8 cellular contexts compared by ENCODE assay signal in genomic region chr2:138504546-138505239, GRCh38. TPM values are rescaled to one million over a fixed set of nuclear protein-coding genes. Genes with fewer than 3 reads are reported as not detected.
A peak's percentile ranks its signal among the peaks of the same experiment; 100 is the strongest.
DNase-seq lines count a peak whose midpoint lies in the region; ATAC-seq and TF ChIP-seq lines count a peak whose summit lies in the region.

No MANE protein-coding gene starts in this region.

- DNase-seq in CD4-positive, CD25-positive, alpha-beta regulatory T cell, result no peak
- no peak for DNase-seq in effector memory CD8-positive, alpha-beta T cell
- DNase-seq in uterus (no peak), HCEC 1CT (no peak)
- DNase-seq in activated CD4-positive, alpha-beta T cell treated with anti-CD3 and anti-CD28 coated beads for 48 hours, result no peak

- no peak for ATAC-seq in CD4-positive, CD25-positive, alpha-beta regulatory T cell (ENCODE audit: low read depth in 2 of 2)
- ATAC-seq in GM21381 (IDR thresholded peaks at IDR 0.05; ENCODE audit: unreplicated experiment) (peak; percentile 28), HG03097 (IDR thresholded peaks at IDR 0.05; ENCODE audit: low FRiP score, unreplicated experiment) (no peak)
- no peak for ATAC-seq in effector memory CD8-positive, alpha-beta T cell (replicated peaks)

- no peak for TF ChIP-seq CTCF in uterus (IDR thresholded peaks at IDR 0.05)

- no peak for TF ChIP-seq POLR2A in uterus (IDR thresholded peaks at IDR 0.05)

- intact Hi-C loops in uterus (cut with DNase I; ENCODE audit: low total_unique reads), result no loop called here

- H3K4me1 ChIP-seq in CD4-positive, CD25-positive, alpha-beta regulatory T cell (ENCODE audit: control insufficient read depth, insufficient read depth, low read length, poor library complexity, severe bottlenecking), result peaks cover 34% of the 10 kb centered on the region
- H3K4me1 ChIP-seq in uterus, result no peaks in the 10 kb centered on the region

- H3K27me3 ChIP-seq in CD4-positive, CD25-positive, alpha-beta regulatory T cell (ENCODE audit: control insufficient read depth, insufficient read depth, low read length), result no peaks in the 10 kb centered on the region
- H3K27me3 ChIP-seq in uterus, result no peaks in the 10 kb centered on the region

- H3K27ac Mint-ChIP-seq in CD4-positive, CD25-positive, alpha-beta regulatory T cell, result peak overlapping the region; percentile 43 to 92 (median 48)
- H3K27ac Mint-ChIP-seq in IgD-negative memory B cell, result peak overlapping the region; percentile 93 to 99 (median 96)
- peak overlapping the region; percentile 51 to 94 for H3K27ac Mint-ChIP-seq in effector memory CD8-positive, alpha-beta T cell

- no peaks in the 10 kb centered on the region for H3K36me3 ChIP-seq in CD4-positive, CD25-positive, alpha-beta regulatory T cell (ENCODE audit: control insufficient read depth, insufficient read depth, low read length)
- H3K36me3 ChIP-seq in uterus, result no peaks in the 10 kb centered on the region

- no peaks in the 10 kb centered on the region for H3K27me3 Mint-ChIP-seq in CD4-positive, CD25-positive, alpha-beta regulatory T cell
- no peaks in the 10 kb centered on the region for H3K27me3 Mint-ChIP-seq in IgD-negative memory B cell
- H3K27me3 Mint-ChIP-seq in effector memory CD8-positive, alpha-beta T cell, result no peaks in the 10 kb centered on the region

- peaks cover 30 to 53% (median 48%) of the 10 kb centered on the region in 4 donors for H3K4me1 Mint-ChIP-seq in CD4-positive, CD25-positive, alpha-beta regulatory T cell
- H3K4me1 Mint-ChIP-seq in IgD-negative memory B cell, result peaks cover 34 to 57% (median 48%) of the 10 kb centered on the region in 3 donors
- H3K4me1 Mint-ChIP-seq in effector memory CD8-positive, alpha-beta T cell (ENCODE audit: low read depth in 2 of 2), result peaks cover 34 to 51% of the 10 kb centered on the region in 2 donors

- peak overlapping the region; percentile 41 for H3K27ac ChIP-seq in CD4-positive, CD25-positive, alpha-beta regulatory T cell (ENCODE audit: insufficient read depth, low read length, poor library complexity, severe bottlenecking)
- peak overlapping the region in 1 of 2 donors; percentile 88 for H3K27ac ChIP-seq in uterus

- H3K9me3 Mint-ChIP-seq in CD4-positive, CD25-positive, alpha-beta regulatory T cell, result peaks cover 0 to 3% (median 0%) of the 10 kb centered on the region in 7 donors
- H3K9me3 Mint-ChIP-seq in IgD-negative memory B cell, result no peaks in the 10 kb centered on the region
- no peaks in the 10 kb centered on the region for H3K9me3 Mint-ChIP-seq in effector memory CD8-positive, alpha-beta T cell

- peak overlapping the region; percentile 94 to 100 (median 98) for H3K4me3 Mint-ChIP-seq in CD4-positive, CD25-positive, alpha-beta regulatory T cell
- peak overlapping the region; percentile 66 to 99 (median 98) for H3K4me3 Mint-ChIP-seq in IgD-negative memory B cell
- peak overlapping the region; percentile 86 to 98 for H3K4me3 Mint-ChIP-seq in effector memory CD8-positive, alpha-beta T cell

- peak overlapping the region; percentile 95 for H3K4me3 ChIP-seq in CD4-positive, CD25-positive, alpha-beta regulatory T cell (ENCODE audit: low read depth, low read length)
- no peak overlapping the region for H3K4me3 ChIP-seq in uterus

- H3K9me3 ChIP-seq in CD4-positive, CD25-positive, alpha-beta regulatory T cell (ENCODE audit: control insufficient read depth in 2 of 2, low read length in 2 of 2), result no peaks in the 10 kb centered on the region
- H3K9me3 ChIP-seq in uterus, result no peaks in the 10 kb centered on the region

- H3K36me3 Mint-ChIP-seq in CD4-positive, CD25-positive, alpha-beta regulatory T cell, result peaks cover 2% of the 10 kb centered on the region
- peaks cover 6% of the 10 kb centered on the region for H3K36me3 Mint-ChIP-seq in IgD-negative memory B cell
- H3K36me3 Mint-ChIP-seq in effector memory CD8-positive, alpha-beta T cell (ENCODE audit: insufficient read depth), result peaks cover 5% of the 10 kb centered on the region

RNA-seq across cellular contexts. Expression of gene SPOPL, which starts 3.1 kb away (rescaled TPM):
- total RNA-seq in CD4-positive, CD25-positive, alpha-beta regulatory T cell, result 16.2 TPM
- polyA plus RNA-seq in CD4-positive, CD25-positive, alpha-beta regulatory T cell, result 1 to 10 TPM; 1.3 to 2.9 (median 2.5) TPM
- polyA plus RNA-seq in IgD-negative memory B cell, result 7.7 TPM
- 10 to 100 TPM; 19.2 to 40.6 (median 26.8) TPM for total RNA-seq in uterus
